ENCODE assay signal across 1 cellular context in genomic region chr16:1983053-1983543, GRCh38.
TF ChIP-seq lines count a peak whose summit lies in the region.

No MANE protein-coding gene starts in this region.

TF ChIP-seq in endothelial cell of umbilical vein, 7 proteins besides CTCF, POLR2A, EP300 and RAD21:
- TF ChIP-seq MYC (IDR thresholded peaks at IDR 0.05; ENCODE audit: low read depth, low read length): no peak
- no peak for TF ChIP-seq MAX (IDR thresholded peaks at IDR 0.05; ENCODE audit: insufficient read depth, insufficient read length)
- no peak for TF ChIP-seq FOS (IDR thresholded peaks at IDR 0.05; ENCODE audit: borderline replicate concordance, insufficient read depth, low read length)
- no peak for TF ChIP-seq JUN (IDR thresholded peaks at IDR 0.05; ENCODE audit: borderline replicate concordance, insufficient read depth, insufficient read length, low read depth)
